Comparison of ENCODE assay signal across 13 cellular contexts in the genomic region with DNA sequence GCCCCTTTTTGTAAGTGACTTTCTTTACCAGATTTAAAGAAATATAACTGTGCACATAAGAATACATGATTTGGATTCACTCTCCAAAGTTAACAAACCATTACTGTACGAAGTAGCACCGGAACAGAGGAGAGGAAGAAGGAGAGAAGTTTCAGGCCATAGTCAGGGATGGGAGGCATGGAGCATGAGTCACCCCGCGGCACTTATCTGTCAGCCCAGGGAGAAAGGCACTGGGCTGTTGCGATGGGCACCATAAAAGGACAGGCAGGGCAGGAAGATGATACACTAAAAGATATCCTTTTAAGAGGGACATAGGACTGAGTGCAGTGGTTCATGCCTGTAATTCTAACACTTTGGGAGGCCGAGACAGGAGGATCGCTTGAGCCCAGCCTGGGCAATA. TPM values are rescaled to one million over a fixed set of nuclear protein-coding genes. Genes with fewer than 3 reads are reported as not detected.
DNase-seq lines count a peak whose midpoint lies in the region; ATAC-seq lines count a peak whose summit lies in the region.
"Had no signal": no experiment of that assay in that cellular context is flagged by ENCODE, and none has a peak within 500 bp of the region (broad histone marks: within the 10 kb centered on the region; RNA-seq: fewer than 3 reads in every experiment).

No MANE protein-coding gene starts in this region.

- no peak overlapping the region for H3K27ac Mint-ChIP-seq in immature natural killer cell

- peaks cover 13% of the 10 kb centered on the region for H3K36me3 ChIP-seq in SJSA1

- no peaks in the 10 kb centered on the region for H3K9me3 ChIP-seq in SJSA1 (replicated peaks)
- H3K9me3 ChIP-seq: thoracic aorta had no signal

- peaks cover 32% of the 10 kb centered on the region for H3K4me1 ChIP-seq in SJSA1 (replicated peaks)
- H3K4me1 ChIP-seq: parathyroid adenoma had no signal

- peak overlapping the region; percentile 94 for H3K27ac ChIP-seq in SJSA1
- H3K27ac ChIP-seq: cardiac muscle cell, parathyroid adenoma, thoracic aorta had no signal

- no peak overlapping the region for H3K4me3 ChIP-seq in SJSA1
- H3K4me3 ChIP-seq: cardiac muscle cell, thoracic aorta had no signal

- no peaks in the 10 kb centered on the region for H3K27me3 ChIP-seq in SJSA1 (replicated peaks)
- H3K27me3 ChIP-seq: cardiac muscle cell had no signal

- H3K4me1 Mint-ChIP-seq in immature natural killer cell: no peaks in the 10 kb centered on the region
- H3K4me1 Mint-ChIP-seq: CD4-positive, alpha-beta memory T cell had no signal

- no peak for ATAC-seq in GM18909 (IDR thresholded peaks at IDR 0.05; ENCODE audit: poor library complexity, unreplicated experiment)

- DNase-seq in COLO829 (ENCODE audit: low spot score): peak; percentile 57
- DNase-seq in SJSA1 (ENCODE audit: low read depth in 1 of 2, low spot score in 2 of 2): peak; percentile 83 to 88
- peak; percentile 14 for DNase-seq in fibroblast of peridontal ligament (ENCODE audit: extremely low read depth)
- DNase-seq in myocyte (ENCODE audit: low read depth): peak; percentile 38
- DNase-seq in CD1c-positive myeloid dendritic cell (ENCODE audit: extremely low spot score): no peak
- no peak for DNase-seq in SW480 (ENCODE audit: low spot score)
- no peak for DNase-seq in immature natural killer cell
- DNase-seq: activated T-cell treated with anti-CD3 and anti-CD28 coated beads, Interleukin-2, amount 50 U/mL, for 4 hours; CD4-positive, alpha-beta memory T cell had no signal

- H3K4me3 Mint-ChIP-seq in immature natural killer cell: no peak overlapping the region
- H3K4me3 Mint-ChIP-seq: activated T-cell treated with anti-CD3 and anti-CD28 coated beads, Interleukin-2, amount 50 U/mL, for 4 hours; CD4-positive, alpha-beta memory T cell had no signal

- H3K36me3 Mint-ChIP-seq in immature natural killer cell: no peaks in the 10 kb centered on the region
- H3K36me3 Mint-ChIP-seq: CD4-positive, alpha-beta memory T cell had no signal

- H3K27me3 Mint-ChIP-seq in immature natural killer cell (ENCODE audit: low read depth in 3 of 3): peaks cover 4 to 10% (median 4%) of the 10 kb centered on the region in 3 donors

- H3K9me3 Mint-ChIP-seq in immature natural killer cell: no peaks in the 10 kb centered on the region
- H3K9me3 Mint-ChIP-seq: activated T-cell treated with anti-CD3 and anti-CD28 coated beads, Interleukin-2, amount 50 U/mL, for 4 hours; CD4-positive, alpha-beta memory T cell had no signal

RNA-seq across cellular contexts. Expression of a gene that starts 37.0 kb away (rescaled TPM):
- total RNA-seq in SJSA1 (2014; rRNA removed; shearing (Covaris generic)): 11.9 and 31.9 TPM in 2 replicates
- 27.4 and 37.3 TPM in 2 replicates for total RNA-seq in myocyte
- 19.9 TPM for polyA plus RNA-seq in myocyte (2012)
- polyA plus RNA-seq in immature natural killer cell: under 1 TPM in 2 of 3 donors, not detected in 1; 0.21 to 0.25 TPM

RNA-seq across cellular contexts. Expression of a gene that starts 38.9 kb away (rescaled TPM):
- 7.9 and 24.8 TPM in 2 replicates for total RNA-seq in SJSA1 (2014; rRNA removed; shearing (Covaris generic))
- 33.5 and 50.8 TPM in 2 replicates for total RNA-seq in myocyte
- 25.2 TPM for polyA plus RNA-seq in myocyte (2012)
- polyA plus RNA-seq in immature natural killer cell: 10 to 100 TPM; 27.3 to 30.5 (median 27.7) TPM

Comparison
In these comparisons a context has a peak if more than half of its experiments do, and no peak if none do; other contexts are left out.
1. DNase-seq: peak in COLO829 (single experiment), SJSA1 (2 of 2), fibroblast of peridontal ligament (single experiment) and myocyte (single experiment); none in CD1c-positive myeloid dendritic cell (single experiment), SW480 (single experiment) and immature natural killer cell (0 of 3).